1 cellular context compared by ENCODE assay signal in the genomic region with DNA sequence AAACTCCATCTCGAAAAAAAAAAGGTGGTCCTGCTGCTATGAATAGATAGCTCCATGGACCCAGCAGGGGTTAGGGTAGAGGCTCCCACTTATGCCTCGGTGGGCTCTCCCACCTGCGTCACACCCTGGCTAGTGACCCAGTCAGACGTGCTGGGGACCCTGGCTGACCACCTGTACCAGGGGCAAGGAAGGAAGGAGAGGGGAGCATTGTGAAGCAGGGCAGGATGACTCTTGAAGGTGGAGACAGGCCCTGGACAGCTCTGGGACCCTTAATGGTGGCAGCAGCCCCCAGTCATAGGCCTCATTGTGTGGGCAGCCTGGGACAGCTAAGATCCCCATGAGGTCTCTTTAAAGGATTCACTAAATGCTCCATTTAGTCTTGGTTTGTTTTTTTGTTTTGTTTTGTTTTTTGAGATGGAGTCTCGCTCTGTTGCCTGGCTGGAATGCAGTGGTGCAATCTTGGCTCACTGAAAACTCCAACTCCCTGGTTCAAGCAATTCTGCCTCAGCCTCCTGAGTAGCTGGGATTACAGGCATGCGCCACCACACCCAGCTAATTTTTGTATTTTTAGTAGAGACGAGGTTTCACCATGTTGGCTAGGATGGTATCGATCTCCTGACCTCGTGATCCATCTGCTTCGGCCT.
TF ChIP-seq lines count a peak whose summit lies in the region.

No MANE protein-coding gene starts in this region.

TF ChIP-seq in H1, 55 proteins besides CTCF, POLR2A, EP300 and RAD21:
- TF ChIP-seq GABPA (IDR thresholded peaks at IDR 0.05; ENCODE audit: borderline replicate concordance, insufficient read depth, low read length) = no peak
- peak; percentile 65 for TF ChIP-seq POLR2AphosphoS5 (IDR thresholded peaks at IDR 0.05; ENCODE audit: low read depth, low read length)
